8 cellular contexts compared by ENCODE assay signal in the genomic region with DNA sequence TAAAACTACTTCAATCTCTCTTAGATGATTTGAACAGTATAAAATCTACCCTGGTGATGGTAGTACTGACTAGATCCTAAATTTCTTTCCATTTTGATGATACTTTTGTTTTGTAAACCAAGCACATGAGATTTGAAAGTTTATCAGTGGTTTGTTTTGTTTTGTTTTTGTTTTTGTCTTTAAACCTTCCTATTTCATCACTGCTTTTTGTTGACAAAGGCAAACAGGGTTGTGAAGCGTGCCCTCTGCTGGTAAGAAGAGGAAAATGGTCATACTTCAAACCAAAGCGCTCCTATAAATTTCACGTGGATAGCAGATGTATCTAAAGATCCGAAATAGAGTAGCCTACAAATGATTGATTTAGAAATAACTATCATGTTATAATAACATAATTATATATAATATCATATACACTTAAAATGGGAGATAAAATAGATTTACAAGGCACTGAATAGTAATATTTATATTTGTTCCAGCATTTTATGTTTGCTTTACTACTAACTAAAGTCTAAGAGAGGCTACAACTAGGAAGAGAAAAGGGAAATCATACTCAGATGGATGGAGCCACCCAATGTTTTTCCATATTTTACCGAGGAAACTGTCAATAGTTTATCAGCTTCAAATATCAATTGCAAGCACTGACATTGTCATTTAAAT.
DNase-seq lines count a peak whose midpoint lies in the region; ATAC-seq and TF ChIP-seq lines count a peak whose summit lies in the region.

No MANE protein-coding gene starts in this region.

- H3K9me2 ChIP-seq in Loucy (replicated peaks; ENCODE audit: low read depth, low read length) = no peaks in the 10 kb centered on the region

- DNase-seq in activated T-cell treated with anti-CD3 and anti-CD28 coated beads for 48 hours (ENCODE audit: low read depth) (peak; percentile 3), iPS-NIHi11 (ENCODE audit: low spot score) (peak; percentile 66), upper lobe of left lung (no peak), vagina (ENCODE audit: extremely low spot score in 2 of 2) (no peak)
- no peak for DNase-seq in activated T-cell treated with anti-CD3 and anti-CD28 coated beads, Interleukin-2, amount 50 U/mL, for 1 hour
- DNase-seq in activated CD8-positive, alpha-beta T cell treated with anti-CD3 and anti-CD28 coated beads, Interleukin-2, amount 10 ng/mL, durations not matched to agents 7 days and 5 days = peak; percentile 44

- no peaks in the 10 kb centered on the region for H3F3A ChIP-seq in Loucy (ENCODE audit: low read depth)

- H3K36me3 ChIP-seq in Loucy (ENCODE audit: insufficient read depth, low read length) = no peaks in the 10 kb centered on the region
- no peaks in the 10 kb centered on the region for H3K36me3 ChIP-seq in upper lobe of left lung
- no peaks in the 10 kb centered on the region for H3K36me3 ChIP-seq in vagina

- POLR2A ChIA-PET in activated CD8-positive, alpha-beta T cell treated with anti-CD3 and anti-CD28 coated beads, Interleukin-2, amount 10 ng/mL, durations not matched to agents 7 days and 5 days (lab: Charles Lee) = no interaction called here

- H3K79me2 ChIP-seq in Loucy (ENCODE audit: insufficient read depth, low read length) = no peaks in the 10 kb centered on the region

- TF ChIP-seq CTCF in Loucy (conservative IDR thresholded peaks at IDR 0.05; ENCODE audit: low read length) (peak; percentile 84), upper lobe of left lung (IDR thresholded peaks at IDR 0.05) (peak in 4 of 6 experiments; percentile 9 to 52 (median 42)), vagina (IDR thresholded peaks at IDR 0.05) (peak in 1 of 3 experiments; percentile 42)

- no peak overlapping the region for H3K4me3 Mint-ChIP-seq in activated CD8-positive, alpha-beta T cell treated with anti-CD3 and anti-CD28 coated beads, Interleukin-2, amount 10 ng/mL, durations not matched to agents 7 days and 5 days

- no peaks in the 10 kb centered on the region for H3K9me3 Mint-ChIP-seq in activated CD8-positive, alpha-beta T cell treated with anti-CD3 and anti-CD28 coated beads, Interleukin-2, amount 10 ng/mL, durations not matched to agents 7 days and 5 days (ENCODE audit: insufficient read depth)

- no peaks in the 10 kb centered on the region for H3K36me3 Mint-ChIP-seq in activated CD8-positive, alpha-beta T cell treated with anti-CD3 and anti-CD28 coated beads, Interleukin-2, amount 10 ng/mL, durations not matched to agents 7 days and 5 days (ENCODE audit: low read depth)

- intact Hi-C loops in vagina (cut with DNase I) = no loop called here

- H3K27me3 Mint-ChIP-seq in activated CD8-positive, alpha-beta T cell treated with anti-CD3 and anti-CD28 coated beads, Interleukin-2, amount 10 ng/mL, durations not matched to agents 7 days and 5 days (ENCODE audit: low read depth) = peaks cover 2% of the 10 kb centered on the region

- H3K4me2 ChIP-seq in Loucy (ENCODE audit: low read depth, low read length, poor library complexity, severe bottlenecking) = no peak overlapping the region

- H3K27me3 ChIP-seq in Loucy (ENCODE audit: insufficient read depth, low read length, poor library complexity, severe bottlenecking) (no peaks in the 10 kb centered on the region), upper lobe of left lung (no peaks in the 10 kb centered on the region), vagina (peaks cover 4% of the 10 kb centered on the region)

- H3K27ac ChIP-seq in upper lobe of left lung = no peak overlapping the region
- H3K27ac ChIP-seq in vagina = no peak overlapping the region

- H2AFZ ChIP-seq in Loucy (ENCODE audit: low read length) = peak overlapping the region; percentile 65; the same call in 1 of the 2 replicates

- no peak for TF ChIP-seq EP300 in upper lobe of left lung (IDR thresholded peaks at IDR 0.05)

- ATAC-seq in GM21447 (IDR thresholded peaks at IDR 0.05; ENCODE audit: unreplicated experiment) (peak; percentile 72), upper lobe of left lung (ENCODE audit: low FRiP score in 2 of 2) (peak in 1 of 2 donors; percentile 64)
- ATAC-seq in activated CD8-positive, alpha-beta T cell treated with anti-CD3 and anti-CD28 coated beads, Interleukin-2, amount 10 ng/mL, durations not matched to agents 7 days and 5 days = no peak

- no peak overlapping the region for H3K27ac Mint-ChIP-seq in activated CD8-positive, alpha-beta T cell treated with anti-CD3 and anti-CD28 coated beads, Interleukin-2, amount 10 ng/mL, durations not matched to agents 7 days and 5 days

- no peak overlapping the region for H3K4me3 ChIP-seq in Loucy (ENCODE audit: low read length, poor library complexity, severe bottlenecking)
- no peak overlapping the region for H3K4me3 ChIP-seq in upper lobe of left lung
- H3K4me3 ChIP-seq in vagina = no peak overlapping the region

- no peaks in the 10 kb centered on the region for H3K4me1 Mint-ChIP-seq in activated CD8-positive, alpha-beta T cell treated with anti-CD3 and anti-CD28 coated beads, Interleukin-2, amount 10 ng/mL, durations not matched to agents 7 days and 5 days (ENCODE audit: low read depth)

- CTCF ChIA-PET in activated CD8-positive, alpha-beta T cell treated with anti-CD3 and anti-CD28 coated beads, Interleukin-2, amount 10 ng/mL, durations not matched to agents 7 days and 5 days (lab: Charles Lee) = interaction anchor here (1.2 kb wide), 1 partner anchor 20 kb away, joined by 3 read pairs; no protein-coding TSS in a partner anchor

- whole genome bisulfite sequencing in upper lobe of left lung, 2 donors = 22 to 29% methylated on average over 5 of the region's 5 CpGs

- H3K9ac ChIP-seq in Loucy (ENCODE audit: low read depth, low read length, poor library complexity, severe bottlenecking) = no peak overlapping the region

- TF ChIP-seq POLR2A in upper lobe of left lung (IDR thresholded peaks at IDR 0.05) = no peak
- no peak for TF ChIP-seq POLR2A in vagina (IDR thresholded peaks at IDR 0.05)

- H4K20me1 ChIP-seq in Loucy (ENCODE audit: insufficient read depth, low read length, poor library complexity, severe bottlenecking) = no peaks in the 10 kb centered on the region

- H3K9me3 ChIP-seq in Loucy (ENCODE audit: insufficient read depth, low read depth, low read length) = no peaks in the 10 kb centered on the region
- no peaks in the 10 kb centered on the region for H3K9me3 ChIP-seq in upper lobe of left lung
- H3K9me3 ChIP-seq in vagina = no peaks in the 10 kb centered on the region

- H3K4me1 ChIP-seq in Loucy (ENCODE audit: insufficient read depth, low read length, poor library complexity, severe bottlenecking) (no peaks in the 10 kb centered on the region), upper lobe of left lung (no peaks in the 10 kb centered on the region), vagina (no peaks in the 10 kb centered on the region)

Comparison
In these comparisons a context has a peak if more than half of its experiments do, and no peak if none do; other contexts are left out.
1. DNase-seq: peak in activated T-cell treated with anti-CD3 and anti-CD28 coated beads for 48 hours (single experiment), activated CD8-positive, alpha-beta T cell treated with anti-CD3 and anti-CD28 coated beads, Interleukin-2, amount 10 ng/mL, durations not matched to agents 7 days and 5 days (single experiment) and iPS-NIHi11 (single experiment); none in activated T-cell treated with anti-CD3 and anti-CD28 coated beads, Interleukin-2, amount 50 U/mL, for 1 hour (single experiment), upper lobe of left lung (0 of 2) and vagina (0 of 2).